Comparison of ENCODE assay signal across 11 cellular contexts in the genomic region with DNA sequence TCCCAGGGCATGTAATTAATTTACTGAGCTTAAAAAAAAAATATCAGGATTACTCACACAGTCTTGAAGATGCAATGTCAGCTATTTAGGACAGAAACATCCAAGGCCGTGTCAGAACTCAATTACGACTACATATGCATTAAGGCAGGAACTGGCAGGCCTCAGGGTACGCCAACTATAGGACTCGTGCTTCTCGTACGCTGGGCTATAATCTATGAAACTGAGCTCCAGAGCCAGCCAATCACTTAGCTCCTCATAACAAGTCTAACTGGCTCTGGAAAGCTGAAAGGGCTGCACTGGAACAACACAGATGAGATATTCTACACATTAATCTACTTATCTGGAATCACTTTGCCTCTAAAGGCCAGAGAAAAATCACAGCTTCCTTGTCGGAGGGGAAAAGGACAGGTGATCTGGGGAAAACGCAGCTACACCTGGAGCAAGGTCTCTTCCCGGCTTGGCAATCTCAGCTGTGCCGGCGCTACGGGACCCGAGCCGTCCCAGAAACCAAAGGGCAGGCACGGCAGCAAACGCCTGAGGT.
DNase-seq lines count a peak whose midpoint lies in the region; ATAC-seq and TF ChIP-seq lines count a peak whose summit lies in the region.
"Had no signal": no experiment of that assay in that cellular context is flagged by ENCODE, and none has a peak within 500 bp of the region (broad histone marks: within the 10 kb centered on the region; RNA-seq: fewer than 3 reads in every experiment).

No MANE protein-coding gene starts in this region.

- H3K4me1 Mint-ChIP-seq in endodermal cell, result peaks cover 2% of the 10 kb centered on the region

- WGBS in endodermal cell (ENCODE audit: insufficient coverage in 1 of 2, insufficient read length in 1 of 2), 2 experiments, result 93% methylated on average over 13 to 16 of the region's 16 CpGs
- no CpG with 5 or more reads among the region's 16 CpGs for WGBS in trophoblast cell (ENCODE audit: extremely low coverage, insufficient coverage, insufficient read length)

- H4K12ac ChIP-seq in trophoblast cell (ENCODE audit: low read depth, low read length), result no peak overlapping the region

- H3K27me3 ChIP-seq in endodermal cell (ENCODE audit: control insufficient read depth, insufficient read depth, low read length, poor library complexity, severe bottlenecking) (no peaks in the 10 kb centered on the region), trophoblast cell (ENCODE audit: insufficient read depth, low read length) (no peaks in the 10 kb centered on the region)
- H3K27me3 ChIP-seq: uterus had no signal

- H3K27ac ChIP-seq in C4-2B (peak overlapping the region; percentile 79), endodermal cell (ENCODE audit: low read depth, low read length) (no peak overlapping the region), trophoblast cell (ENCODE audit: low read depth, low read length) (no peak overlapping the region)

- H3K4me3 Mint-ChIP-seq in endodermal cell, result no peak overlapping the region
- H3K4me3 Mint-ChIP-seq: T-helper 2 cell treated with Interferon-gamma antibody and Interleukin-4, amounts not matched to agents 5 μg/mL and 100 μg/mL, for 36 hours had no signal

- no peak for TF ChIP-seq CTCF in C4-2B (conservative IDR thresholded peaks at IDR 0.05)
- TF ChIP-seq CTCF in endodermal cell (conservative IDR thresholded peaks at IDR 0.05), result no peak

- H2BK12ac ChIP-seq in trophoblast cell (ENCODE audit: low read length), result no peak overlapping the region

- H3K9me3 Mint-ChIP-seq in endodermal cell, result no peaks in the 10 kb centered on the region
- H3K9me3 Mint-ChIP-seq: T-helper 2 cell treated with Interferon-gamma antibody and Interleukin-4, amounts not matched to agents 5 μg/mL and 100 μg/mL, for 36 hours had no signal

- peak overlapping the region; percentile 55 for H3K27ac Mint-ChIP-seq in endodermal cell
- H3K27ac Mint-ChIP-seq: T-helper 2 cell treated with Interferon-gamma antibody and Interleukin-4, amounts not matched to agents 5 μg/mL and 100 μg/mL, for 36 hours had no signal

- H3K4me1 ChIP-seq in endodermal cell (ENCODE audit: control insufficient read depth, insufficient read depth, low read length) (no peaks in the 10 kb centered on the region), trophoblast cell (ENCODE audit: control insufficient read depth in 1 of 2, insufficient read depth in 2 of 2, low read length in 2 of 2) (no peaks in the 10 kb centered on the region)
- H3K4me1 ChIP-seq: uterus had no signal

- H2AFZ ChIP-seq in trophoblast cell (ENCODE audit: insufficient read depth, low read length, poor library complexity), result no peak overlapping the region

- no peak overlapping the region for H4K8ac ChIP-seq in trophoblast cell (ENCODE audit: low read depth, low read length)

- no peak overlapping the region for H3K4ac ChIP-seq in trophoblast cell (ENCODE audit: low read depth, low read length)

- no peaks in the 10 kb centered on the region for H3K27me3 Mint-ChIP-seq in endodermal cell (ENCODE audit: insufficient read depth)

- no peak overlapping the region for H2BK120ac ChIP-seq in trophoblast cell (ENCODE audit: insufficient read depth, low read length, poor library complexity)

- H3K4me3 ChIP-seq in endodermal cell (ENCODE audit: low read length) (no peak overlapping the region), trophoblast cell (ENCODE audit: low read depth, low read length) (no peak overlapping the region)
- H3K4me3 ChIP-seq: uterus had no signal

- ATAC-seq in HG02973 (IDR thresholded peaks at IDR 0.05; ENCODE audit: unreplicated experiment), result no peak
- ATAC-seq in GM21360 (IDR thresholded peaks at IDR 0.05; ENCODE audit: unreplicated experiment), result no peak
- ATAC-seq: left ventricle myocardium superior had no signal

- H3K9ac ChIP-seq in endodermal cell (ENCODE audit: extremely low read depth, low read length, poor library complexity, severe bottlenecking) (no peak overlapping the region), trophoblast cell (ENCODE audit: low read length) (no peak overlapping the region)

- H3K36me3 Mint-ChIP-seq in endodermal cell (ENCODE audit: low read depth), result no peaks in the 10 kb centered on the region

- no peaks in the 10 kb centered on the region for H3K79me2 ChIP-seq in trophoblast cell (ENCODE audit: control insufficient read depth, insufficient read depth, low read length, poor library complexity)

- no peak overlapping the region for H2BK5ac ChIP-seq in trophoblast cell (ENCODE audit: low read depth, low read length, poor library complexity)

- H3K9me3 ChIP-seq in endodermal cell (ENCODE audit: control insufficient read depth, low read length), result no peaks in the 10 kb centered on the region
- no peaks in the 10 kb centered on the region for H3K9me3 ChIP-seq in trophoblast cell (ENCODE audit: insufficient read depth, low read depth, low read length)
- H3K9me3 ChIP-seq: uterus had no signal

- H3K23ac ChIP-seq in trophoblast cell (ENCODE audit: low read length), result no peak overlapping the region

- DNase-seq in NCI-H510A treated with DMSO at 0.1 percent for 48 hours (lab: John Stamatoyannopoulos, UW) (peak; percentile 55), endodermal cell (no peak), trophoblast cell (peak; percentile 26 to 27), OCI-M2 (lab: John Stamatoyannopoulos, UW; ENCODE audit: unreplicated experiment) (no peak), cortex of kidney (lab: John Stamatoyannopoulos, UW) (no peak)
- DNase-seq: left ventricle myocardium superior, uterus had no signal

- H3K79me1 ChIP-seq in trophoblast cell (ENCODE audit: low read length), result no peaks in the 10 kb centered on the region

- H3K4me2 ChIP-seq in trophoblast cell (ENCODE audit: low read length), result no peak overlapping the region

- no peak overlapping the region for H3K14ac ChIP-seq in trophoblast cell (ENCODE audit: low read length)

- H3K36me3 ChIP-seq in endodermal cell (ENCODE audit: control insufficient read depth, insufficient read depth, low read length) (no peaks in the 10 kb centered on the region), trophoblast cell (ENCODE audit: control insufficient read depth in 1 of 2, insufficient read depth in 2 of 2, low read length in 2 of 2) (no peaks in the 10 kb centered on the region)
- H3K36me3 ChIP-seq: uterus had no signal

- no peak overlapping the region for H4K91ac ChIP-seq in trophoblast cell (ENCODE audit: low read depth, low read length)

- H3K18ac ChIP-seq in trophoblast cell (ENCODE audit: low read length), result no peak overlapping the region

- no peak overlapping the region for H2AK5ac ChIP-seq in trophoblast cell (ENCODE audit: low read length)

Comparison
In these comparisons a context has a peak if more than half of its experiments do, and no peak if none do; other contexts are left out.
1. DNase-seq: peak in NCI-H510A treated with DMSO at 0.1 percent for 48 hours (single experiment) and trophoblast cell (2 of 2); none in endodermal cell (single experiment), OCI-M2 (single experiment) and cortex of kidney (single experiment).